In genomic region chr3:7397097-7397496, GRCh38 we compare ENCODE assay signal across 29 cellular contexts.
"Had no signal": no experiment of that assay in that cellular context is flagged by ENCODE, and none has a peak within 500 bp of the region (broad histone marks: within the 10 kb centered on the region; RNA-seq: fewer than 3 reads in every experiment).

No MANE protein-coding gene starts in this region.

- ATAC-seq: esophagus mucosa; foreskin keratinocyte; gastroesophageal sphincter; heart left ventricle; left ventricle myocardium superior; lower lobe of right lung; mucosa of descending colon; natural killer cell treated with Interleukin-12 subunit alpha and Interleukin-12 subunit beta and Interleukin-15 and Interleukin-18, amount 100 ng/mL, for 72 hours; pancreas; right lobe of liver; stimulated activated naive CD8-positive, alpha-beta T cell treated with anti-CD3 and anti-CD28 coated beads, Interleukin-15, amount 100 ng/mL, for 72 hours; upper lobe of right lung had no signal

- H3K79me2 ChIP-seq: hepatocyte had no signal

- H3K27ac ChIP-seq: coronary artery, foreskin keratinocyte, gastroesophageal sphincter, heart left ventricle, hepatocyte, lower lobe of right lung, neutrophil, pancreas, right lobe of liver, suprapubic skin, transverse colon, upper lobe of right lung, vagina had no signal

- FAIRE-seq: islet of Langerhans, pancreas, small intestine had no signal

- H3K4me3 Mint-ChIP-seq: memory B cell; mesothelial cell of epicardium; naive B cell; natural killer cell treated with Interleukin-12 subunit alpha and Interleukin-12 subunit beta and Interleukin-15 and Interleukin-18, amount 100 ng/mL, for 72 hours; neural crest cell; stimulated activated naive CD8-positive, alpha-beta T cell treated with anti-CD3 and anti-CD28 coated beads, Interleukin-15, amount 100 ng/mL, for 72 hours had no signal

- H3K4me1 Mint-ChIP-seq: memory B cell; mesothelial cell of epicardium; naive B cell; neural crest cell; stimulated activated naive CD8-positive, alpha-beta T cell treated with anti-CD3 and anti-CD28 coated beads, Interleukin-15, amount 100 ng/mL, for 72 hours had no signal

- H3K36me3 Mint-ChIP-seq: memory B cell; mesothelial cell of epicardium; naive B cell; natural killer cell treated with Interleukin-12 subunit alpha and Interleukin-12 subunit beta and Interleukin-15 and Interleukin-18, amount 100 ng/mL, for 72 hours had no signal

- H3K27me3 ChIP-seq: foreskin keratinocyte, gastroesophageal sphincter, heart left ventricle, hepatocyte, neutrophil, pancreas, right lobe of liver, suprapubic skin, transverse colon, upper lobe of right lung, vagina had no signal

- H3K4me3 ChIP-seq: coronary artery, gastroesophageal sphincter, heart left ventricle, hepatocyte, lower lobe of right lung, mucosa of descending colon, pancreas, right lobe of liver, suprapubic skin, transverse colon, upper lobe of right lung, vagina had no signal

- H3K27me3 Mint-ChIP-seq: memory B cell; naive B cell; natural killer cell treated with Interleukin-12 subunit alpha and Interleukin-12 subunit beta and Interleukin-15 and Interleukin-18, amount 100 ng/mL, for 72 hours; stimulated activated naive CD8-positive, alpha-beta T cell treated with anti-CD3 and anti-CD28 coated beads, Interleukin-15, amount 100 ng/mL, for 72 hours had no signal

- H3K36me3 ChIP-seq: gastroesophageal sphincter, heart left ventricle, lower lobe of right lung, neutrophil, pancreas, right lobe of liver, suprapubic skin, transverse colon, upper lobe of right lung, vagina had no signal

- H3K9me3 Mint-ChIP-seq: memory B cell; mesothelial cell of epicardium; natural killer cell treated with Interleukin-12 subunit alpha and Interleukin-12 subunit beta and Interleukin-15 and Interleukin-18, amount 100 ng/mL, for 72 hours; neural crest cell had no signal

- DNase-seq: dermis blood vessel endothelial cell; effector memory CD4-positive, alpha-beta T cell; heart left ventricle; left ventricle myocardium superior; lower lobe of right lung; mucosa of descending colon; naive B cell; pancreas; right lobe of liver; small intestine; stimulated activated CD4-positive, alpha-beta T cell treated with anti-CD3 and anti-CD28 coated beads, Interleukin-15, amount 100 ng/mL, for 24 hours; stimulated activated CD4-positive, alpha-beta T cell treated with anti-CD3 and anti-CD28 coated beads, Interleukin-2, amount 100 ng/mL, for 48 hours; stimulated activated naive CD4-positive, alpha-beta T cell; stimulated activated naive CD8-positive, alpha-beta T cell treated with anti-CD3 and anti-CD28 coated beads, Interleukin-15, amount 100 ng/mL, for 72 hours; transverse colon; upper lobe of right lung had no signal

- H2AFZ ChIP-seq: hepatocyte had no signal

- H3K4me2 ChIP-seq: hepatocyte had no signal

- H3K4me1 ChIP-seq: foreskin keratinocyte, gastroesophageal sphincter, heart left ventricle, lower lobe of right lung, pancreas, right lobe of liver, suprapubic skin, transverse colon, upper lobe of right lung, vagina had no signal

- H3K27ac Mint-ChIP-seq: memory B cell; mesothelial cell of epicardium; naive B cell; natural killer cell treated with Interleukin-12 subunit alpha and Interleukin-12 subunit beta and Interleukin-15 and Interleukin-18, amount 100 ng/mL, for 72 hours; stimulated activated naive CD8-positive, alpha-beta T cell treated with anti-CD3 and anti-CD28 coated beads, Interleukin-15, amount 100 ng/mL, for 72 hours had no signal

- H3K9me3 ChIP-seq: gastroesophageal sphincter, heart left ventricle, lower lobe of right lung, mucosa of descending colon, neutrophil, pancreas, right lobe of liver, suprapubic skin, transverse colon, upper lobe of right lung, vagina had no signal
